Comparison of ENCODE assay signal across 17 cellular contexts in the genomic region with DNA sequence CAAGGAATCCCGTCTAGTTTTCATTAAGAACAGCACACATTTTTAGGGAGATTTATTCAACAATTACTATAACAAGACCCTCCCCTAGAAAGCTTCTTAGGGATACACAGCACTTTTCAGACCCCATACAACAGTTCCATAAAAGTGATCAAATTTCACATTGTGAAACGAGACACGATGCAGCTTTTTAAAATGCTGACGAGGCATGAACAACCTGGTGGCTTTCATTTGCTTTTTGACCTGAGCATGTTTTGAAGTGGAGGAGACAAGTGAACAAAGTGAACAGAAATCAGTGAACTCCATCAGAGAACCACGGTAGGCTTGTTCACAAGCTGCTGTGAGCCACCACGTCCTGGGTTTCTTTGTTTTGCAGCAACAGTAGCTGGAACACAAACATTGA.
"Had no signal": no experiment of that assay in that cellular context is flagged by ENCODE, and none has a peak within 500 bp of the region (broad histone marks: within the 10 kb centered on the region; RNA-seq: fewer than 3 reads in every experiment).

No MANE protein-coding gene starts in this region.

- H3K36me3 ChIP-seq: cardiac muscle cell, left lung, upper lobe of left lung had no signal

- H3K36me3 Mint-ChIP-seq: activated naive CD4-positive, alpha-beta T cell treated with anti-CD3 and anti-CD28 coated beads, Interleukin-2, amount 10 ng/mL, durations not matched to agents 7 days and 5 days; naive thymus-derived CD4-positive, alpha-beta T cell had no signal

- H3K9me3 ChIP-seq: left lung, upper lobe of left lung had no signal

- H3K4me1 ChIP-seq: foreskin keratinocyte, left lung, upper lobe of left lung had no signal

- H3K27ac ChIP-seq: cardiac muscle cell, foreskin keratinocyte, left lung, upper lobe of left lung had no signal

- H3K27me3 ChIP-seq: cardiac muscle cell, foreskin keratinocyte, left lung, upper lobe of left lung had no signal

- H3K27me3 Mint-ChIP-seq: activated CD4-positive, alpha-beta memory T cell treated with anti-CD3 and anti-CD28 coated beads, Interleukin-2, amount 10 ng/mL, durations not matched to agents 7 days and 5 days; activated naive CD4-positive, alpha-beta T cell treated with anti-CD3 and anti-CD28 coated beads, Interleukin-2, amount 10 ng/mL, durations not matched to agents 7 days and 5 days; activated naive CD8-positive, alpha-beta T cell treated with anti-CD3 and anti-CD28 coated beads, Interleukin-2, amount 50 U/mL, for 24 hours had no signal

- DNase-seq: activated CD4-positive, alpha-beta memory T cell treated with anti-CD3 and anti-CD28 coated beads, Interleukin-2, amount 10 ng/mL, durations not matched to agents 7 days and 5 days; activated CD4-positive, alpha-beta T cell treated with anti-CD3 and anti-CD28 coated beads for 48 hours; activated effector memory CD4-positive, alpha-beta T cell treated with Interleukin-2 at 50 U/mL for 16 hours; activated naive CD4-positive, alpha-beta T cell treated with anti-CD3 and anti-CD28 coated beads, Interleukin-2, amount 10 ng/mL, durations not matched to agents 7 days and 5 days; activated naive CD8-positive, alpha-beta T cell treated with anti-CD3 and anti-CD28 coated beads, Interleukin-2, amount 50 U/mL, for 24 hours; activated T-cell treated with anti-CD3 and anti-CD28 coated beads, Interleukin-2, amount 50 U/mL, for 72 hours; cortex of kidney; foreskin keratinocyte; left lung; naive thymus-derived CD4-positive, alpha-beta T cell; retina; stimulated activated CD4-positive, alpha-beta T cell treated with anti-CD3 and anti-CD28 coated beads, Interleukin-2, amount 100 ng/mL, for 48 hours; stimulated activated naive CD4-positive, alpha-beta T cell treated with Interleukin-2 at 50 U/mL for 16 hours; T-helper 2 cell; upper lobe of left lung had no signal

- H3K4me1 Mint-ChIP-seq: activated CD4-positive, alpha-beta memory T cell treated with anti-CD3 and anti-CD28 coated beads, Interleukin-2, amount 10 ng/mL, durations not matched to agents 7 days and 5 days; activated naive CD4-positive, alpha-beta T cell treated with anti-CD3 and anti-CD28 coated beads, Interleukin-2, amount 10 ng/mL, durations not matched to agents 7 days and 5 days; activated naive CD8-positive, alpha-beta T cell treated with anti-CD3 and anti-CD28 coated beads, Interleukin-2, amount 50 U/mL, for 24 hours; naive thymus-derived CD4-positive, alpha-beta T cell had no signal

- H3K27ac Mint-ChIP-seq: activated CD4-positive, alpha-beta memory T cell treated with anti-CD3 and anti-CD28 coated beads, Interleukin-2, amount 10 ng/mL, durations not matched to agents 7 days and 5 days; activated naive CD4-positive, alpha-beta T cell treated with anti-CD3 and anti-CD28 coated beads, Interleukin-2, amount 10 ng/mL, durations not matched to agents 7 days and 5 days; activated naive CD8-positive, alpha-beta T cell treated with anti-CD3 and anti-CD28 coated beads, Interleukin-2, amount 50 U/mL, for 24 hours; activated T-cell treated with anti-CD3 and anti-CD28 coated beads, Interleukin-2, amount 50 U/mL, for 72 hours; naive thymus-derived CD4-positive, alpha-beta T cell; progenitor cell of endocrine pancreas had no signal

- H3K4me3 Mint-ChIP-seq: activated CD4-positive, alpha-beta memory T cell treated with anti-CD3 and anti-CD28 coated beads, Interleukin-2, amount 10 ng/mL, durations not matched to agents 7 days and 5 days; activated naive CD4-positive, alpha-beta T cell treated with anti-CD3 and anti-CD28 coated beads, Interleukin-2, amount 10 ng/mL, durations not matched to agents 7 days and 5 days; activated naive CD8-positive, alpha-beta T cell treated with anti-CD3 and anti-CD28 coated beads, Interleukin-2, amount 50 U/mL, for 24 hours; activated T-cell treated with anti-CD3 and anti-CD28 coated beads, Interleukin-2, amount 50 U/mL, for 72 hours; naive thymus-derived CD4-positive, alpha-beta T cell had no signal

- H3K9me3 Mint-ChIP-seq: activated CD4-positive, alpha-beta memory T cell treated with anti-CD3 and anti-CD28 coated beads, Interleukin-2, amount 10 ng/mL, durations not matched to agents 7 days and 5 days; activated naive CD4-positive, alpha-beta T cell treated with anti-CD3 and anti-CD28 coated beads, Interleukin-2, amount 10 ng/mL, durations not matched to agents 7 days and 5 days; activated naive CD8-positive, alpha-beta T cell treated with anti-CD3 and anti-CD28 coated beads, Interleukin-2, amount 50 U/mL, for 24 hours; activated T-cell treated with anti-CD3 and anti-CD28 coated beads, Interleukin-2, amount 50 U/mL, for 72 hours had no signal

- H3K4me3 ChIP-seq: cardiac muscle cell, left lung, upper lobe of left lung had no signal
